ENCODE assay signal across 9 cellular contexts in genomic region chr17:44111777-44112176, GRCh38. TPM values are rescaled to one million over a fixed set of nuclear protein-coding genes. Genes with fewer than 3 reads are reported as not detected.
DNase-seq lines count a peak whose midpoint lies in the region; ATAC-seq, FAIRE-seq and TF ChIP-seq lines count a peak whose summit lies in the region.
"Had no signal": no experiment of that assay in that cellular context is flagged by ENCODE, and none has a peak within 500 bp of the region (broad histone marks: within the 10 kb centered on the region; RNA-seq: fewer than 3 reads in every experiment).

No MANE protein-coding gene starts in this region.

- H3K27ac ChIP-seq in Peyer's patch (peak overlapping the region; percentile 32 to 86 (median 74)), hepatocyte (peak overlapping the region; percentile 63), spleen (peak overlapping the region in 7 of 8 donors; percentile 23 to 86 (median 78))
- H3K27ac ChIP-seq: foreskin keratinocyte had no signal

- H2AFZ ChIP-seq in hepatocyte = no peak overlapping the region

- H3K9me2 ChIP-seq in hepatocyte (replicated peaks; ENCODE audit: insufficient read depth) = no peaks in the 10 kb centered on the region

- intact Hi-C loops in spleen (cut with DNase I; ENCODE audit: low total_unique reads) = no loop called here
- intact Hi-C loops in mucosa of descending colon (cut with DNase I, micrococcal nuclease) = no loop called here

- H4K20me1 ChIP-seq in hepatocyte (ENCODE audit: insufficient read depth, poor library complexity, severe bottlenecking) = peaks cover 8% of the 10 kb centered on the region

- H3K27me3 ChIP-seq in Peyer's patch (no peaks in the 10 kb centered on the region), hepatocyte (no peaks in the 10 kb centered on the region), spleen (replicated peaks in 1 of 7) (no peaks in the 10 kb centered on the region)
- H3K27me3 ChIP-seq: foreskin keratinocyte had no signal

- TF ChIP-seq CTCF in Peyer's patch (IDR thresholded peaks at IDR 0.05) (no peak), hepatocyte (IDR thresholded peaks at IDR 0.05; ENCODE audit: poor library complexity) (no peak), spleen (IDR thresholded peaks at IDR 0.05 in 8 of 11, conservative IDR thresholded peaks at IDR 0.05 in 3 of 11) (no peak), mucosa of descending colon (IDR thresholded peaks at IDR 0.05) (no peak)

- H3K4me1 ChIP-seq in Peyer's patch (peaks cover 9 to 46% (median 21%) of the 10 kb centered on the region in 4 donors), hepatocyte (ENCODE audit: insufficient read depth) (peaks cover 37% of the 10 kb centered on the region), spleen (peaks cover 55 to 100% (median 83%) of the 10 kb centered on the region in 6 donors), mucosa of descending colon (ENCODE audit: low read depth) (peaks cover 37% of the 10 kb centered on the region)
- H3K4me1 ChIP-seq: foreskin keratinocyte had no signal

- H3K36me3 ChIP-seq in Peyer's patch (peaks cover 0 to 17% (median 0%) of the 10 kb centered on the region in 3 donors), hepatocyte (replicated peaks; ENCODE audit: insufficient read depth, low read depth) (no peaks in the 10 kb centered on the region), spleen (peaks cover 0 to 62% (median 14%) of the 10 kb centered on the region in 6 donors), mucosa of descending colon (ENCODE audit: low read depth) (no peaks in the 10 kb centered on the region)

- peaks cover 30% of the 10 kb centered on the region for H3K79me2 ChIP-seq in hepatocyte

- peak overlapping the region; percentile 80 for H3K4me2 ChIP-seq in hepatocyte

- TF ChIP-seq POLR2A in GM12891 (IDR thresholded peaks at IDR 0.05; ENCODE audit: low read depth, low read length) (no peak), Peyer's patch (IDR thresholded peaks at IDR 0.05) (no peak), spleen (IDR thresholded peaks at IDR 0.05) (no peak)

- WGBS in hepatocyte (ENCODE audit: low lambda C conversion rate, missing lambda C conversion rate) = 88% methylated on average over 3 of the region's 3 CpGs
- WGBS in spleen, 5 donors = 68 to 83% (median 74%) methylated on average over 2 to 3 of the region's 3 CpGs

- H3K9me3 ChIP-seq in Peyer's patch (no peaks in the 10 kb centered on the region), hepatocyte (ENCODE audit: low read depth) (no peaks in the 10 kb centered on the region), spleen (no peaks in the 10 kb centered on the region), mucosa of descending colon (no peaks in the 10 kb centered on the region)

- H3K4me3 ChIP-seq in Peyer's patch = peak overlapping the region in 1 of 4 donors; percentile 44
- no peak overlapping the region for H3K4me3 ChIP-seq in hepatocyte
- H3K4me3 ChIP-seq in spleen = peak overlapping the region in 1 of 8 donors; percentile 57
- H3K4me3 ChIP-seq in mucosa of descending colon = no peak overlapping the region

- ATAC-seq in mucosa of descending colon = no peak

- DNase-seq in GM12891 (ENCODE audit: insufficient read length, low spot score) = no peak
- DNase-seq in Peyer's patch = no peak
- no peak for DNase-seq in hepatocyte (ENCODE audit: low spot score)
- no peak for DNase-seq in spleen
- no peak for DNase-seq in NCI-H1105 treated with DMSO at 0.1 percent for 48 hours (lab: John Stamatoyannopoulos, UW)
- DNase-seq in NCI-H524 treated with DMSO at 0.1 percent for 48 hours (lab: John Stamatoyannopoulos, UW) = no peak
- DNase-seq in NCI-H1048 (lab: John Stamatoyannopoulos, UW) = no peak
- no peak for DNase-seq in mucosa of descending colon

- FAIRE-seq in GM12891 (lab: Jason Lieb, UNC) = peak; percentile 59

TF ChIP-seq in GM12891, 5 proteins besides CTCF, POLR2A, EP300 and RAD21:
- TF ChIP-seq POLR2AphosphoS5 (IDR thresholded peaks at IDR 0.05; ENCODE audit: low read depth, low read length) (no peak), TAF1 (IDR thresholded peaks at IDR 0.05; ENCODE audit: low read depth, low read length) (no peak), SPI1 (IDR thresholded peaks at IDR 0.05; ENCODE audit: low read depth, low read length) (no peak), PAX5 (IDR thresholded peaks at IDR 0.05; ENCODE audit: insufficient read depth, low read length, severe bottlenecking) (no peak), POU2F2 (IDR thresholded peaks at IDR 0.05; ENCODE audit: low read depth, low read length) (no peak)

RNA-seq across cellular contexts. Expression of gene HDAC5, which starts 11.7 kb away (rescaled TPM):
- polyA plus RNA-seq in GM12891 (2012; ENCODE audit: low read depth, missing spikeins) = 16.4 TPM
- total RNA-seq in Peyer's patch = 10 to 100 TPM; 42.4 to 71.0 (median 48.4) TPM
- total RNA-seq in hepatocyte = 28.5 and 33.9 TPM in 2 replicates
- 32.3 and 42.7 TPM in 2 replicates for polyA plus RNA-seq in hepatocyte
- total RNA-seq in spleen = 10 to 100 TPM; 42.3 to 72.9 (median 59.4) TPM
- polyA plus RNA-seq in spleen = 10 to 100 TPM; 18.5 to 39.9 (median 22.4) TPM
- 10 to 100 TPM; 18.9 to 48.3 (median 32.4) TPM for total RNA-seq in mucosa of descending colon

RNA-seq across cellular contexts. Expression of gene HROB, which starts 30.0 kb away (rescaled TPM):
- 6.7 TPM for polyA plus RNA-seq in GM12891 (2012; ENCODE audit: low read depth, missing spikeins)
- total RNA-seq in Peyer's patch = 1 to 10 TPM in 3 of 4 donors, under 1 TPM in 1; 0.53 to 5.8 (median 1.6) TPM
- 1.8 and 2.0 TPM in 2 replicates for total RNA-seq in hepatocyte
- 5.7 and 5.9 TPM in 2 replicates for polyA plus RNA-seq in hepatocyte
- 1 to 10 TPM; 1.3 to 4.1 (median 1.8) TPM for total RNA-seq in spleen
- polyA plus RNA-seq in spleen = 1 to 10 TPM in 2 of 3 donors, under 1 TPM in 1; 0.83 to 1.0 (median 1.0) TPM
- 1 to 10 TPM; 1.5 to 3.0 (median 1.8) TPM for total RNA-seq in mucosa of descending colon

RNA-seq across cellular contexts. Expression of gene G6PC3, which starts 41.2 kb away (rescaled TPM):
- polyA plus RNA-seq in GM12891 (2012; ENCODE audit: low read depth, missing spikeins) = 40.9 TPM
- 10 to 100 TPM in 3 of 4 donors, 1 to 10 TPM in 1; 8.3 to 48.9 (median 33.8) TPM for total RNA-seq in Peyer's patch
- total RNA-seq in hepatocyte = 36.1 and 38.8 TPM in 2 replicates
- polyA plus RNA-seq in hepatocyte = 132 and 140 TPM in 2 replicates
- total RNA-seq in spleen = 10 to 100 TPM; 24.9 to 49.2 (median 39.2) TPM
- polyA plus RNA-seq in spleen = 10 to 100 TPM; 28.9 to 36.8 (median 35.9) TPM
- 10 to 100 TPM; 29.5 to 48.1 (median 30.0) TPM for total RNA-seq in mucosa of descending colon

RNA-seq across cellular contexts. Expression of gene LSM12, which starts 45.3 kb away (rescaled TPM):
- 33.3 TPM for polyA plus RNA-seq in GM12891 (2012; ENCODE audit: low read depth, missing spikeins)
- total RNA-seq in Peyer's patch (10 to 100 TPM; 10.7 to 28.4 (median 26.1) TPM), hepatocyte (40.4 and 44.7 TPM in 2 replicates), spleen (10 to 100 TPM; 21.6 to 43.1 (median 39.4) TPM), mucosa of descending colon (10 to 100 TPM; 45.1 to 63.5 (median 48.2) TPM)
- polyA plus RNA-seq in hepatocyte (44.5 and 45.8 TPM in 2 replicates), spleen (10 to 100 TPM; 18.9 to 30.4 (median 22.4) TPM)

RNA-seq across cellular contexts. Expression of gene ASB16, which starts 58.7 kb away (rescaled TPM):
- polyA plus RNA-seq in GM12891 (2012; ENCODE audit: low read depth, missing spikeins) = 0.83 TPM
- total RNA-seq in Peyer's patch (under 1 TPM in 1 of 4 donors, not detected in 3; 0.57 TPM), hepatocyte (0.23 TPM in 1 of 2 replicates, not detected in the other), spleen (under 1 TPM in 1 of 7 donors, not detected in 6; 0.57 TPM), mucosa of descending colon (1 to 10 TPM in 1 of 3 donors, under 1 TPM in 1, not detected in 1; 0.29 to 1.7 TPM)
- polyA plus RNA-seq in hepatocyte (0.71 and 2.0 TPM in 2 replicates), spleen (under 1 TPM in 2 of 3 donors, not detected in 1; 0.09 to 0.16 TPM)
- total RNA-seq: foreskin keratinocyte had no signal
- polyA plus RNA-seq: foreskin keratinocyte had no signal
